1 cellular context compared by ENCODE assay signal in the genomic region with DNA sequence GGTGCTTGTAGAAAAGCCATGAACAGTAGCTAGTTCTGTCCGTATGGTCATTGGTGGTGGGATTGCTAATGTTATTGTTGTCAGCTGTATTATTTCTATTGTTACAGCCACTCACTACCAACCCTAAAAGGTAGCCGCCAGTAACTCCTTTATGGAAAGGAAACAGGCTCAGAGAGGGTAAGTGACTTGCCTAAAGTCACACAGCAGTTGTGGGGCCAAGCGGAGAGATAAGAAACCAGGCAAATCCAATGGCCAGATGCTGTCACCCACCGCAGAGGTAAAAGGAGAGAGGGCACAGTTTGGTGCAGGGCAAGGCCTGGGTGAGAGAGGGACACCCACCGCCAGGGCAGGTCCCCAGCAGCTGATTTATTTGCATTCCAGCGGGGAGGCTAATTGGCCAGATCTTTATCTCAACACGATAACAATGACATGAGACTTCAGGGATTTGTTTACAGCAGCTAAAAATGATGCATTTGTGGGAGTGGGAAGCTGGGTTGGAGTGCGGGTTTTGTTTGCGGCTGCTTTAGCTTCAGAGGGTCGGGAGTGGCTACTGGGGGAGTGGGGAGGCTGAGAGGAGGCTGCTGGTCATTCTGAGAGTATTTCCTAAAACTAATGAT.
A peak's percentile ranks its signal among the peaks of the same experiment; 100 is the strongest.
TF ChIP-seq lines count a peak whose summit lies in the region.

No MANE protein-coding gene starts in this region.

TF ChIP-seq in GM23338, 12 proteins besides CTCF, POLR2A, EP300 and RAD21:
- TF ChIP-seq NANOG (IDR thresholded peaks at IDR 0.05; ENCODE audit: borderline replicate concordance) (0 out of 2 replicates have a peak, but pooled peaks have one; percentile 3), EZH2 (IDR thresholded peaks at IDR 0.05; ENCODE audit: low read depth, unreplicated experiment) (peak; percentile 10), ETS1 (IDR thresholded peaks at IDR 0.05) (no peak)
